Comparison of ENCODE assay signal across 8 cellular contexts in genomic region chr15:94230436-94230885, GRCh38. TPM values are rescaled to one million over a fixed set of nuclear protein-coding genes. Genes with fewer than 3 reads are reported as not detected.
A peak's percentile ranks its signal among the peaks of the same experiment; 100 is the strongest.
DNase-seq lines count a peak whose midpoint lies in the region; ATAC-seq and TF ChIP-seq lines count a peak whose summit lies in the region.

No MANE protein-coding gene starts in this region.

- intact Hi-C loops in heart right ventricle (cut with DNase I), result no loop called here
- intact Hi-C loops in sciatic nerve (cut with DNase I), result no loop called here

- peak overlapping the region; percentile 73 for H3K4me3 ChIP-seq in GM23248
- peak overlapping the region; percentile 70 for H3K4me3 ChIP-seq in WI38 (ENCODE audit: low read depth, low read length)
- H3K4me3 ChIP-seq in heart right ventricle, result peak overlapping the region; percentile 28 to 74 (median 53)

- WGBS in GM23248 (ENCODE audit: low coverage in 1 of 2, low lambda C conversion rate in 2 of 2, missing lambda C conversion rate in 2 of 2), 2 experiments, result 2 to 3% methylated on average over 11 of the region's 11 CpGs
- WGBS in heart right ventricle, 2 donors, result 35 to 40% methylated on average over 11 of the region's 11 CpGs

- H2AFZ ChIP-seq in GM23248, result peak overlapping the region; percentile 90

- H3K4me2 ChIP-seq in GM23248 (ENCODE audit: unreplicated experiment), result peak overlapping the region; percentile 93

- peaks cover 7% of the 10 kb centered on the region for H3K4me1 ChIP-seq in GM23248 (ENCODE audit: insufficient read depth)
- peaks cover 0 to 54% (median 8%) of the 10 kb centered on the region in 9 donors for H3K4me1 ChIP-seq in heart right ventricle

- H3K27me3 ChIP-seq in GM23248 (replicated peaks; ENCODE audit: insufficient read depth), result 0 out of 2 replicates have a peak, but pooled peaks cover 3% of the 10 kb centered on the region
- H3K27me3 ChIP-seq in heart right ventricle, result peaks cover 9 to 73% (median 39%) of the 10 kb centered on the region in 7 donors

- TF ChIP-seq CTCF in WI38 (IDR thresholded peaks at IDR 0.05; ENCODE audit: low read depth, low read length) (no peak), heart right ventricle (IDR thresholded peaks at IDR 0.05) (no peak)

- H3K27ac ChIP-seq in GM23248 (peak overlapping the region; percentile 33; the same call in 1 of the 2 replicates), heart right ventricle (peak overlapping the region in 1 of 10 donors; percentile 89)

- H3K36me3 ChIP-seq in GM23248 (ENCODE audit: low read depth), result no peaks in the 10 kb centered on the region
- no peaks in the 10 kb centered on the region for H3K36me3 ChIP-seq in heart right ventricle

- H4K20me1 ChIP-seq in GM23248 (ENCODE audit: insufficient read depth), result no peaks in the 10 kb centered on the region

- H3K9me3 ChIP-seq in GM23248 (ENCODE audit: low read depth), result no peaks in the 10 kb centered on the region
- no peaks in the 10 kb centered on the region for H3K9me3 ChIP-seq in heart right ventricle

- no peaks in the 10 kb centered on the region for H3K9me2 ChIP-seq in GM23248 (ENCODE audit: insufficient read depth)

- ATAC-seq in heart right ventricle (peak in 1 of 8 donors; percentile 8), sciatic nerve (peak; percentile 50), GM18907 (IDR thresholded peaks at IDR 0.05; ENCODE audit: unreplicated experiment) (no peak), GM18909 (IDR thresholded peaks at IDR 0.05; ENCODE audit: poor library complexity, unreplicated experiment) (no peak)

- peaks cover 6% of the 10 kb centered on the region; the same call in 1 of the 2 replicates for H3F3A ChIP-seq in GM23248 (ENCODE audit: insufficient read depth)

- in situ Hi-C loops in GM23248 (cut with MboI), result no loop called here

- H3K79me2 ChIP-seq in GM23248 (ENCODE audit: insufficient read depth), result no peaks in the 10 kb centered on the region

- DNase-seq in GM23248 (peak; percentile 28), heart right ventricle (no peak), sciatic nerve (ENCODE audit: low spot score) (no peak), NCI-H1092 (lab: John Stamatoyannopoulos, UW) (no peak), LoVo (ENCODE audit: low spot score) (no peak)

- peak overlapping the region; percentile 59 for H3K9ac ChIP-seq in GM23248

RNA-seq across cellular contexts. Expression of gene MCTP2, which starts 0.9 kb away (rescaled TPM):
- total RNA-seq in GM23248 (2014; rRNA removed; shearing (Covaris generic)), result 0.97 and 1.8 TPM in 2 replicates
- polyA plus RNA-seq in GM23248 (2016; fragmentation: Nextera tagmentation; extraction: Ambion mirVana), result 0.67 and 0.70 TPM in 2 replicates
- total RNA-seq in heart right ventricle, result 1 to 10 TPM in 2 of 10 donors, under 1 TPM in 8; 0.24 to 8.3 (median 0.76) TPM
- 1 to 10 TPM in 1 of 2 donors, under 1 TPM in 1; 0.95 to 1.3 TPM for polyA plus RNA-seq in heart right ventricle
- 32.3 TPM for total RNA-seq in sciatic nerve
